In genomic region chr2:165011199-165011598, GRCh38 we compare ENCODE assay signal across 1 cellular context.
TF ChIP-seq lines count a peak whose summit lies in the region.

No MANE protein-coding gene starts in this region.

TF ChIP-seq in WTC11, 78 proteins besides CTCF, POLR2A, EP300 and RAD21 (continued from another document):
- TF ChIP-seq MLX (CRISPR knock-in tag; IDR thresholded peaks at IDR 0.05) (no peak), KAT7 (CRISPR knock-in tag; IDR thresholded peaks at IDR 0.05; ENCODE audit: borderline replicate concordance) (no peak)
